Comparison of ENCODE assay signal across 1 cellular context in the genomic region with DNA sequence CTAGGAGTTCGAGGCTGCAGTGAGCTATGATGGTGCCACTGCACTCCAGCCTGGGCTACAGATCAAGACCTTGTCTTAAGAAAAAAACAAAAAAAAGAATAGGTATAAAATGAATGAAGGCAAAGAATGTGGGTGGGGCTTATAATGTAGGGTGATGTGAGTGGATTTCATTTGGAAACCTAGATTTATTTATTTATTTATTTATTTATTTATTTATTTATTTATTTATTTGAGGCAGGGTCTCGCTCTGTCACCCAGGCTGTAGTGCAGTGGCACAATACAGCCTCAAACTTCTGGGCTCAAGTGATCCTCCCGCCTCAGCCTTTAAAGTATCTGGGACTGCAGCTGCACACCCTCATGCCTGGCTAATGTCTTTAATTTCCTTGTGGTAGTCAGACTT. TPM values are rescaled to one million over a fixed set of nuclear protein-coding genes. Genes with fewer than 3 reads are reported as not detected.
"Had no signal": no experiment of that assay in that cellular context is flagged by ENCODE, and none has a peak within 500 bp of the region (broad histone marks: within the 10 kb centered on the region; RNA-seq: fewer than 3 reads in every experiment).

No MANE protein-coding gene starts in this region.

RNA-seq across cellular contexts. Expression of gene NHLRC1, which starts 28.9 kb away (rescaled TPM):
- total RNA-seq: MCF 10A had no signal
